Comparison of ENCODE assay signal across 17 cellular contexts in genomic region chr1:70553192-70553956, GRCh38.
DNase-seq lines count a peak whose midpoint lies in the region; ATAC-seq and TF ChIP-seq lines count a peak whose summit lies in the region.
"Had no signal": no experiment of that assay in that cellular context is flagged by ENCODE, and none has a peak within 500 bp of the region (broad histone marks: within the 10 kb centered on the region; RNA-seq: fewer than 3 reads in every experiment).

No MANE protein-coding gene starts in this region.

- H2BK120ac ChIP-seq in neuronal stem cell (ENCODE audit: low read depth, low read length), result no peak overlapping the region

- H2AK5ac ChIP-seq in neuronal stem cell (ENCODE audit: low read depth, low read length), result no peak overlapping the region

- peaks cover 30% of the 10 kb centered on the region for H3K4me1 Mint-ChIP-seq in nephron
- no peaks in the 10 kb centered on the region for H3K4me1 Mint-ChIP-seq in naive thymus-derived CD4-positive, alpha-beta T cell
- H3K4me1 Mint-ChIP-seq: CD14-positive monocyte; CD4-positive, alpha-beta memory T cell had no signal

- ATAC-seq in SK-N-SH treated with all-trans-retinoic acid at 6 μM for 48 hours (peak; percentile 78), HG02970 (IDR thresholded peaks at IDR 0.05; ENCODE audit: low FRiP score, unreplicated experiment) (no peak), GM18867 (IDR thresholded peaks at IDR 0.05; ENCODE audit: unreplicated experiment) (no peak)
- no peak for ATAC-seq in naive thymus-derived CD4-positive, alpha-beta T cell
- ATAC-seq: A549 had no signal

- H3K36me3 Mint-ChIP-seq in nephron (ENCODE audit: low read depth), result no peaks in the 10 kb centered on the region
- H3K36me3 Mint-ChIP-seq in naive thymus-derived CD4-positive, alpha-beta T cell, result no peaks in the 10 kb centered on the region
- H3K36me3 Mint-ChIP-seq: CD14-positive monocyte; CD4-positive, alpha-beta memory T cell had no signal

- no peak overlapping the region for H3K27ac ChIP-seq in A673 (ENCODE audit: low read depth, low read length, poor library complexity, severe bottlenecking)
- H3K27ac ChIP-seq in neuronal stem cell (replicated peaks; ENCODE audit: low read length), result no peak overlapping the region
- H3K27ac ChIP-seq in naive thymus-derived CD4-positive, alpha-beta T cell (ENCODE audit: low read depth, low read length), result no peak overlapping the region
- H3K27ac ChIP-seq: 22Rv1, A549, BLaER1 had no signal

- H3K36me3 ChIP-seq in A673 (ENCODE audit: insufficient read depth, low read length, poor library complexity, severe bottlenecking), result no peaks in the 10 kb centered on the region
- H3K36me3 ChIP-seq in neuronal stem cell (replicated peaks in 1 of 2; ENCODE audit: control insufficient read depth in 2 of 2, insufficient read depth in 2 of 2, low read length in 2 of 2), result no peaks in the 10 kb centered on the region
- no peaks in the 10 kb centered on the region for H3K36me3 ChIP-seq in naive thymus-derived CD4-positive, alpha-beta T cell (ENCODE audit: control insufficient read depth in 2 of 3, insufficient read depth in 3 of 3, low read length in 3 of 3)
- H3K36me3 ChIP-seq: BLaER1 had no signal

- H3K23ac ChIP-seq in neuronal stem cell (ENCODE audit: low read depth, low read length, poor library complexity), result no peak overlapping the region

- intact Hi-C loops in A673 (cut with micrococcal nuclease; ENCODE audit: unreplicated experiment), result no loop called here
- intact Hi-C loops in naive thymus-derived CD4-positive, alpha-beta T cell (cut with micrococcal nuclease), result no loop called here

- no peak overlapping the region for H3K9ac ChIP-seq in neuronal stem cell (ENCODE audit: low read depth, low read length, poor library complexity)
- H3K9ac ChIP-seq: BLaER1 had no signal

- CTCF ChIA-PET in A673 (lab: Charles Lee), result no interaction called here
- CTCF ChIA-PET in naive thymus-derived CD4-positive, alpha-beta T cell (lab: Charles Lee), result no interaction called here

- H3K27me3 ChIP-seq in A673 (replicated peaks; ENCODE audit: insufficient read depth, low read depth, low read length, poor library complexity) (no peaks in the 10 kb centered on the region), neuronal stem cell (ENCODE audit: control insufficient read depth in 3 of 3, insufficient read depth in 3 of 3, low read depth in 1 of 3, low read length in 3 of 3) (no peaks in the 10 kb centered on the region)
- no peaks in the 10 kb centered on the region for H3K27me3 ChIP-seq in naive thymus-derived CD4-positive, alpha-beta T cell (ENCODE audit: control insufficient read depth in 2 of 2, insufficient read depth in 2 of 2, low read length in 2 of 2)
- H3K27me3 ChIP-seq: BLaER1 had no signal

- H3K9me3 ChIP-seq in A673 (ENCODE audit: low read depth, low read length, poor library complexity, severe bottlenecking) (no peaks in the 10 kb centered on the region), neuronal stem cell (replicated peaks in 1 of 2; ENCODE audit: control insufficient read depth in 2 of 2, insufficient read depth in 1 of 2, low read depth in 1 of 2, low read length in 2 of 2) (no peaks in the 10 kb centered on the region)
- no peaks in the 10 kb centered on the region for H3K9me3 ChIP-seq in naive thymus-derived CD4-positive, alpha-beta T cell (ENCODE audit: control insufficient read depth in 2 of 3, low read length in 3 of 3)
- H3K9me3 ChIP-seq: A549, BLaER1 had no signal

- no peak overlapping the region for H2AFZ ChIP-seq in neuronal stem cell (ENCODE audit: low read length)

- TF ChIP-seq CTCF in A673 (conservative IDR thresholded peaks at IDR 0.05; ENCODE audit: low read depth, low read length) (no peak), fibroblast of mammary gland (conservative IDR thresholded peaks at IDR 0.05; ENCODE audit: control insufficient read depth, insufficient read depth, low read depth, low read length) (no peak), nephron (IDR thresholded peaks at IDR 0.05; ENCODE audit: unreplicated experiment in 3 of 3) (no peak)

- H3K4me1 ChIP-seq in A673 (ENCODE audit: insufficient read depth, low read length, poor library complexity, severe bottlenecking) (no peaks in the 10 kb centered on the region), neuronal stem cell (ENCODE audit: control insufficient read depth in 2 of 2, insufficient read depth in 1 of 2, low read depth in 1 of 2, low read length in 2 of 2) (no peaks in the 10 kb centered on the region)
- no peaks in the 10 kb centered on the region for H3K4me1 ChIP-seq in naive thymus-derived CD4-positive, alpha-beta T cell (ENCODE audit: control insufficient read depth in 2 of 2, insufficient read depth in 2 of 2, low read length in 2 of 2)
- H3K4me1 ChIP-seq: A549, BLaER1 had no signal

- no peak overlapping the region for H3K14ac ChIP-seq in neuronal stem cell (ENCODE audit: low read length)

- no peak overlapping the region for H3K18ac ChIP-seq in neuronal stem cell (ENCODE audit: low read length)

- H2BK15ac ChIP-seq in neuronal stem cell (ENCODE audit: low read length), result no peak overlapping the region

- H3K4me3 ChIP-seq in A673 (ENCODE audit: low read depth, low read length, poor library complexity, severe bottlenecking), result no peak overlapping the region
- no peak overlapping the region for H3K4me3 ChIP-seq in fibroblast of mammary gland (ENCODE audit: control insufficient read depth, low read depth, low read length)
- no peak overlapping the region for H3K4me3 ChIP-seq in neuronal stem cell (ENCODE audit: low read length in 2 of 2)
- no peak overlapping the region for H3K4me3 ChIP-seq in naive thymus-derived CD4-positive, alpha-beta T cell (ENCODE audit: low read length)
- H3K4me3 ChIP-seq: A549, BLaER1 had no signal

- H2BK5ac ChIP-seq in neuronal stem cell (ENCODE audit: low read length), result no peak overlapping the region

- H3K9me3 Mint-ChIP-seq in nephron, result no peaks in the 10 kb centered on the region
- H3K9me3 Mint-ChIP-seq in naive thymus-derived CD4-positive, alpha-beta T cell, result no peaks in the 10 kb centered on the region
- H3K9me3 Mint-ChIP-seq: CD4-positive, alpha-beta memory T cell; H9 had no signal

- H3K4ac ChIP-seq in neuronal stem cell (ENCODE audit: low read length), result no peak overlapping the region

- H3K27me3 Mint-ChIP-seq in nephron (ENCODE audit: low read depth), result peaks cover 9% of the 10 kb centered on the region
- H3K27me3 Mint-ChIP-seq in naive thymus-derived CD4-positive, alpha-beta T cell, result peaks cover 2 to 27% (median 10%) of the 10 kb centered on the region in 5 donors

- DNase-seq in A673 (ENCODE audit: low spot score), result peak; percentile 4
- DNase-seq in fibroblast of mammary gland (ENCODE audit: low read depth), result peak; percentile 2
- DNase-seq in neuronal stem cell (ENCODE audit: low spot score), result no peak
- no peak for DNase-seq in naive thymus-derived CD4-positive, alpha-beta T cell
- DNase-seq: CD4-positive, alpha-beta memory T cell; DMS153; DMS79; GDM1; H9 had no signal

- no CpG with 5 or more reads among the region's 2 CpGs for WGBS in neuronal stem cell (ENCODE audit: extremely low coverage in 2 of 2, insufficient read length in 2 of 2, insufficient replicate concordance in 1 of 2), 2 donors

- no peak overlapping the region for H4K8ac ChIP-seq in neuronal stem cell (ENCODE audit: low read depth, low read length)

- POLR2A ChIA-PET in A673 (lab: Charles Lee; ENCODE audit: low non-redundant PET), result no interaction called here
- POLR2A ChIA-PET in naive thymus-derived CD4-positive, alpha-beta T cell (lab: Charles Lee), result no interaction called here

- no peak overlapping the region for H2BK12ac ChIP-seq in neuronal stem cell (ENCODE audit: low read length)

- no TSS peak for BruUV-seq in A673 (replicated peaks; lab: Mats Ljungman, UMichigan)

- no peaks in the 10 kb centered on the region for H3K79me1 ChIP-seq in neuronal stem cell (ENCODE audit: low read depth, low read length)

- no peak overlapping the region for H3K4me3 Mint-ChIP-seq in nephron
- H3K4me3 Mint-ChIP-seq in naive thymus-derived CD4-positive, alpha-beta T cell, result no peak overlapping the region
- H3K4me3 Mint-ChIP-seq: CD4-positive, alpha-beta memory T cell; H9 had no signal

- no peak overlapping the region for H4K91ac ChIP-seq in neuronal stem cell (ENCODE audit: low read depth, low read length, poor library complexity)

- peak overlapping the region in 2 of 3 experiments; percentile 12 to 51 for H3K27ac Mint-ChIP-seq in nephron
- no peak overlapping the region for H3K27ac Mint-ChIP-seq in naive thymus-derived CD4-positive, alpha-beta T cell
- H3K27ac Mint-ChIP-seq: CD14-positive monocyte; CD4-positive, alpha-beta memory T cell; H9 had no signal

- H3K4me2 ChIP-seq in neuronal stem cell (ENCODE audit: insufficient read depth, low read length, poor library complexity, severe bottlenecking), result no peak overlapping the region
- H3K4me2 ChIP-seq: A549, BLaER1 had no signal

TF ChIP-seq in SK-N-SH treated with all-trans-retinoic acid at 6 μM for 48 hours, 23 proteins besides CTCF, POLR2A, EP300 and RAD21 (continues in another document):
- TF ChIP-seq ZFP30 (CRISPR knock-in tag; IDR thresholded peaks at IDR 0.05) (no peak), ISL1 (CRISPR knock-in tag; IDR thresholded peaks at IDR 0.05) (peak; percentile 97), TCF4 (CRISPR knock-in tag; IDR thresholded peaks at IDR 0.05; ENCODE audit: borderline replicate concordance) (peak; percentile 59), POU6F1 (CRISPR knock-in tag; IDR thresholded peaks at IDR 0.05; ENCODE audit: borderline replicate concordance, low read depth) (no peak; the same call in 1 of the 2 replicates), OSR1 (CRISPR knock-in tag; IDR thresholded peaks at IDR 0.05) (no peak)

Comparison
In these comparisons a context has a peak if more than half of its experiments do, and no peak if none do; other contexts are left out.
1. DNase-seq: peak in A673 (single experiment) and fibroblast of mammary gland (single experiment); none in neuronal stem cell (single experiment) and naive thymus-derived CD4-positive, alpha-beta T cell (0 of 9).
2. H3K27ac Mint-ChIP-seq: peak in nephron (2 of 3); none in naive thymus-derived CD4-positive, alpha-beta T cell (0 of 9).